18 cellular contexts compared by ENCODE assay signal in genomic region chr1:182771187-182771984, GRCh38. TPM values are rescaled to one million over a fixed set of nuclear protein-coding genes. Genes with fewer than 3 reads are reported as not detected.
A peak's percentile ranks its signal among the peaks of the same experiment; 100 is the strongest.
DNase-seq lines count a peak whose midpoint lies in the region; ATAC-seq and TF ChIP-seq lines count a peak whose summit lies in the region.
"Had no signal": no experiment of that assay in that cellular context is flagged by ENCODE, and none has a peak within 500 bp of the region (broad histone marks: within the 10 kb centered on the region; RNA-seq: fewer than 3 reads in every experiment).

No MANE protein-coding gene starts in this region.

- H3K27me3 ChIP-seq in brain microvascular endothelial cell (replicated peaks): no peaks in the 10 kb centered on the region
- peaks cover 21% of the 10 kb centered on the region for H3K27me3 ChIP-seq in foreskin keratinocyte
- H3K27me3 ChIP-seq in psoas muscle (ENCODE audit: insufficient read depth in 3 of 3, low read length in 2 of 3): no peaks in the 10 kb centered on the region
- H3K27me3 ChIP-seq: thyroid gland had no signal

- in situ Hi-C loops in brain microvascular endothelial cell (cut with HindIII; ENCODE audit: low pct_ligation_motif_present, low sequenced_read_pairs): no loop called here

- DNase-seq in brain microvascular endothelial cell: no peak
- DNase-seq in foreskin keratinocyte: no peak
- DNase-seq in psoas muscle: no peak
- no peak for DNase-seq in kidney glomerular epithelial cell (lab: John Stamatoyannopoulos, UW)
- no peak for DNase-seq in NCI-H2227 treated with DMSO at 0.1 percent for 48 hours (lab: John Stamatoyannopoulos, UW)
- no peak for DNase-seq in HuH-7.5 (ENCODE audit: low spot score)
- DNase-seq: activated CD8-positive, alpha-beta memory T cell treated with anti-CD3 and anti-CD28 coated beads, Interleukin-2, amount 50 U/mL, for 4 hours; activated naive CD8-positive, alpha-beta T cell treated with anti-CD3 and anti-CD28 coated beads, Interleukin-2, amount 10 ng/mL, durations not matched to agents 7 days and 5 days; AML-193; Caco-2; natural killer cell; NCI-H1417 treated with DMSO at 0.1 percent for 48 hours; NCI-H2171; posterior cingulate gyrus; stimulated activated naive CD4-positive, alpha-beta T cell; thyroid gland had no signal

- no peaks in the 10 kb centered on the region for H3K36me3 ChIP-seq in HEK293 (ENCODE audit: control insufficient read depth in 2 of 2, insufficient read depth in 1 of 2, low read length in 2 of 2)
- H3K36me3 ChIP-seq in brain microvascular endothelial cell (replicated peaks): no peaks in the 10 kb centered on the region
- no peaks in the 10 kb centered on the region for H3K36me3 ChIP-seq in psoas muscle (ENCODE audit: insufficient read depth in 1 of 2, low read depth in 1 of 2)
- H3K36me3 ChIP-seq: thyroid gland had no signal

- no peak overlapping the region for H3K27ac ChIP-seq in HEK293 (ENCODE audit: extremely low read depth, low read depth, low read length)
- no peak overlapping the region for H3K27ac ChIP-seq in brain microvascular endothelial cell
- H3K27ac ChIP-seq in foreskin keratinocyte: no peak overlapping the region
- no peak overlapping the region for H3K27ac ChIP-seq in psoas muscle
- H3K27ac ChIP-seq: coronary artery, thyroid gland had no signal

- POLR2A ChIA-PET in HEK293 (lab: Yijun Ruan, JAX): no interaction called here

- no peaks in the 10 kb centered on the region for H3K4me1 ChIP-seq in HEK293 (ENCODE audit: control insufficient read depth, insufficient read depth, low read length)
- H3K4me1 ChIP-seq in foreskin keratinocyte: no peaks in the 10 kb centered on the region
- peaks cover 14% of the 10 kb centered on the region for H3K4me1 ChIP-seq in psoas muscle
- H3K4me1 ChIP-seq: Caco-2 had no signal

- ATAC-seq in foreskin keratinocyte: no peak
- no peak for ATAC-seq in psoas muscle
- ATAC-seq: natural killer cell had no signal

- intact Hi-C loops in psoas muscle (cut with DNase I): no loop called here

- no peaks in the 10 kb centered on the region for H3K9me3 ChIP-seq in HEK293 (ENCODE audit: control insufficient read depth, insufficient read depth, low read depth, low read length)
- H3K9me3 ChIP-seq in psoas muscle: no peaks in the 10 kb centered on the region
- H3K9me3 ChIP-seq: Caco-2, thyroid gland had no signal

- whole genome bisulfite sequencing in psoas muscle, 3 donors: 92 to 95% (median 94%) methylated on average over 4 of the region's 4 CpGs

- TF ChIP-seq CTCF in HEK293 (tag by site-specific recombination; IDR thresholded peaks at IDR 0.05) (no peak), brain microvascular endothelial cell (IDR thresholded peaks at IDR 0.05; ENCODE audit: low read depth, low read length, missing control alignments) (peak; percentile 13), foreskin keratinocyte (conservative IDR thresholded peaks at IDR 0.05) (peak; percentile 21), psoas muscle (IDR thresholded peaks at IDR 0.05) (peak; percentile 33)

- H3K4me3 ChIP-seq in HEK293 (ENCODE audit: low read depth, low read length) (no peak overlapping the region), brain microvascular endothelial cell (ENCODE audit: low read depth, low read length) (no peak overlapping the region), psoas muscle (no peak overlapping the region)
- H3K4me3 ChIP-seq: coronary artery, thyroid gland had no signal

- CTCF ChIA-PET in HEK293 (lab: Yijun Ruan, JAX): interaction anchor here (0.7 to 3.6 kb wide), 7 partner anchors 9 to 678 kb away, joined by 3 to 21 read pairs (median 4); no protein-coding TSS in a partner anchor

TF ChIP-seq in HEK293, 187 proteins besides CTCF, POLR2A, EP300 and RAD21:
- TF ChIP-seq ZNF223 (tag by site-specific recombination; IDR thresholded peaks at IDR 0.05) (no peak), BCL6B (tag by site-specific recombination; IDR thresholded peaks at IDR 0.05) (no peak), ZNF501 (tag by site-specific recombination; IDR thresholded peaks at IDR 0.05) (no peak), EGR2 (tag by site-specific recombination; IDR thresholded peaks at IDR 0.05; ENCODE audit: low read depth) (no peak), ZNF677 (tag by site-specific recombination; IDR thresholded peaks at IDR 0.05) (no peak), ZIC2 (tag by site-specific recombination; IDR thresholded peaks at IDR 0.05) (peak; percentile 28; the same call in 1 of the 2 replicates), ZNF19 (tag by site-specific recombination; IDR thresholded peaks at IDR 0.05; ENCODE audit: low read depth) (no peak), ZNF76 (tag by site-specific recombination; IDR thresholded peaks at IDR 0.05; ENCODE audit: borderline replicate concordance, low read depth) (no peak)

RNA-seq across cellular contexts. Expression of gene NPL, which starts 18.2 kb away (rescaled TPM):
- total RNA-seq in foreskin keratinocyte (3.2 TPM in 2 replicates), psoas muscle (1 to 10 TPM; 2.9 to 6.7 (median 5.5) TPM)
- polyA plus RNA-seq in foreskin keratinocyte (3.0 and 3.5 TPM in 2 replicates), psoas muscle (1 to 10 TPM; 2.2 to 4.3 (median 2.7) TPM)
